ENCODE assay signal across 11 cellular contexts in the genomic region with DNA sequence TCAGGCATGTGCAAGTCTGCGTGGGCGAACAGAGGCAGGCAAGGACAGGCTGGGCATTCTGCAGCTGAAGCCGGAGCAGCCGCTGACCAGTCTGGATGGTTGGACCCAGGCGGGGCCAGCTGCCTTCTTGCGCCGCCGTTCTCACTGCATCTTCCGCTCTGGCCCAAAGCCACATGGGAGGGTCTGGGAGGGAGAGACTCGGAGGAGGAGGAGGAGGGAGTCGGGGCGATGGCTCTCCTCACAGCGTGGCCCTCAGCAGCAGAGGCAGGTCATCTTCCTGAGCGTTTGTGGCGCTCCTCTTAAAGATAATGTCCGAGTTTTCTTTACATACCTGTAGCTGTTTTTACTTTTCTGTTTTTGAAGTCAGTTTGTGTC. TPM values are rescaled to one million over a fixed set of nuclear protein-coding genes. Genes with fewer than 3 reads are reported as not detected.
DNase-seq lines count a peak whose midpoint lies in the region; ATAC-seq and TF ChIP-seq lines count a peak whose summit lies in the region.
"Had no signal": no experiment of that assay in that cellular context is flagged by ENCODE, and none has a peak within 500 bp of the region (broad histone marks: within the 10 kb centered on the region; RNA-seq: fewer than 3 reads in every experiment).

No MANE protein-coding gene starts in this region.

- peak overlapping the region; percentile 61 for H3K27ac ChIP-seq in RWPE1
- H3K27ac ChIP-seq: psoas muscle, vagina had no signal

- no peaks in the 10 kb centered on the region for H3K27me3 Mint-ChIP-seq in activated naive CD4-positive, alpha-beta T cell treated with anti-CD3 and anti-CD28 coated beads, Interleukin-2, amount 10 ng/mL, durations not matched to agents 7 days and 5 days
- peaks cover 20% of the 10 kb centered on the region for H3K27me3 Mint-ChIP-seq in glutamatergic neuron (ENCODE audit: unreplicated experiment)
- H3K27me3 Mint-ChIP-seq in stimulated activated memory B cell treated with anti-CD40 and anti-IgM and Interleukin-4, amounts not matched to agents 10 μg/mL and 1 μg/mL and 100 μg/mL, for 72 hours, result no peaks in the 10 kb centered on the region

- CTCF ChIA-PET in activated naive CD4-positive, alpha-beta T cell treated with anti-CD3 and anti-CD28 coated beads, Interleukin-2, amount 10 ng/mL, durations not matched to agents 7 days and 5 days (lab: Charles Lee), result interaction anchor here (0.6 to 15.6 kb wide), 16 partner anchors 11 to 328 kb away, joined by 3 to 197 read pairs (median 4); a partner anchor contains a TSS
- CTCF ChIA-PET in RWPE1 (lab: Yijun Ruan, JAX), result interaction anchor here (0.6 to 2.8 kb wide), 15 partner anchors 10 to 329 kb away, joined by 3 to 29 read pairs (median 3); no protein-coding TSS in a partner anchor

- peaks cover 65% of the 10 kb centered on the region for H3K4me1 Mint-ChIP-seq in activated naive CD4-positive, alpha-beta T cell treated with anti-CD3 and anti-CD28 coated beads, Interleukin-2, amount 10 ng/mL, durations not matched to agents 7 days and 5 days
- peaks cover 28% of the 10 kb centered on the region for H3K4me1 Mint-ChIP-seq in glutamatergic neuron (ENCODE audit: low read depth, unreplicated experiment)
- H3K4me1 Mint-ChIP-seq in stimulated activated memory B cell treated with anti-CD40 and anti-IgM and Interleukin-4, amounts not matched to agents 10 μg/mL and 1 μg/mL and 100 μg/mL, for 72 hours, result peaks cover 73% of the 10 kb centered on the region

- POLR2A ChIA-PET in RWPE1 (lab: Yijun Ruan, JAX; ENCODE audit: low non-redundant PET), result no interaction called here

- no peak for DNase-seq in activated naive CD4-positive, alpha-beta T cell treated with anti-CD3 and anti-CD28 coated beads, Interleukin-2, amount 10 ng/mL, durations not matched to agents 7 days and 5 days
- DNase-seq in activated naive CD4-positive, alpha-beta T cell (lab: John Stamatoyannopoulos, UW), result no peak
- DNase-seq in RWPE1 (ENCODE audit: low spot score) (no peak), glutamatergic neuron (no peak), MV-4-11 (lab: John Stamatoyannopoulos, UW) (no peak), NCI-H748 (lab: John Stamatoyannopoulos, UW; ENCODE audit: unreplicated experiment) (no peak), DMS79 treated with DMSO at 0.1 percent for 48 hours (lab: John Stamatoyannopoulos, UW) (no peak)
- DNase-seq: activated gamma-delta T cell had no signal

- no peak overlapping the region for H3K4me3 Mint-ChIP-seq in activated naive CD4-positive, alpha-beta T cell treated with anti-CD3 and anti-CD28 coated beads, Interleukin-2, amount 10 ng/mL, durations not matched to agents 7 days and 5 days
- H3K4me3 Mint-ChIP-seq in glutamatergic neuron (ENCODE audit: unreplicated experiment), result peak overlapping the region; percentile 61
- no peak overlapping the region for H3K4me3 Mint-ChIP-seq in stimulated activated memory B cell treated with anti-CD40 and anti-IgM and Interleukin-4, amounts not matched to agents 10 μg/mL and 1 μg/mL and 100 μg/mL, for 72 hours

- H3K9me3 Mint-ChIP-seq in activated naive CD4-positive, alpha-beta T cell treated with anti-CD3 and anti-CD28 coated beads, Interleukin-2, amount 10 ng/mL, durations not matched to agents 7 days and 5 days, result no peaks in the 10 kb centered on the region
- H3K9me3 Mint-ChIP-seq in glutamatergic neuron (ENCODE audit: unreplicated experiment), result peaks cover 12% of the 10 kb centered on the region
- H3K9me3 Mint-ChIP-seq in stimulated activated memory B cell treated with anti-CD40 and anti-IgM and Interleukin-4, amounts not matched to agents 10 μg/mL and 1 μg/mL and 100 μg/mL, for 72 hours, result no peaks in the 10 kb centered on the region

- ATAC-seq in stimulated activated memory B cell treated with anti-CD40 and anti-IgM and Interleukin-4, amounts not matched to agents 10 μg/mL and 1 μg/mL and 100 μg/mL, for 72 hours, result no peak

- H3K27ac Mint-ChIP-seq in activated naive CD4-positive, alpha-beta T cell treated with anti-CD3 and anti-CD28 coated beads, Interleukin-2, amount 10 ng/mL, durations not matched to agents 7 days and 5 days, result peak overlapping the region; percentile 37
- peak overlapping the region; percentile 94 for H3K27ac Mint-ChIP-seq in glutamatergic neuron (ENCODE audit: unreplicated experiment)
- peak overlapping the region; percentile 88 for H3K27ac Mint-ChIP-seq in stimulated activated memory B cell treated with anti-CD40 and anti-IgM and Interleukin-4, amounts not matched to agents 10 μg/mL and 1 μg/mL and 100 μg/mL, for 72 hours

- peaks cover 79% of the 10 kb centered on the region for H3K36me3 Mint-ChIP-seq in activated naive CD4-positive, alpha-beta T cell treated with anti-CD3 and anti-CD28 coated beads, Interleukin-2, amount 10 ng/mL, durations not matched to agents 7 days and 5 days
- H3K36me3 Mint-ChIP-seq in glutamatergic neuron (ENCODE audit: unreplicated experiment), result peaks cover 3% of the 10 kb centered on the region
- H3K36me3 Mint-ChIP-seq in stimulated activated memory B cell treated with anti-CD40 and anti-IgM and Interleukin-4, amounts not matched to agents 10 μg/mL and 1 μg/mL and 100 μg/mL, for 72 hours, result peaks cover 76% of the 10 kb centered on the region

- TF ChIP-seq CTCF in RWPE1 (conservative IDR thresholded peaks at IDR 0.05; ENCODE audit: low read depth) (no peak), glutamatergic neuron (IDR thresholded peaks at IDR 0.05; ENCODE audit: partially characterized antibody, unreplicated experiment) (no peak)

RNA-seq across cellular contexts. Expression of a gene that starts 5.9 kb away (rescaled TPM):
- total RNA-seq in glutamatergic neuron (ENCODE audit: unreplicated experiment), result 99.7 TPM

Comparison
In these comparisons a context has a peak if more than half of its experiments do, and no peak if none do; other contexts are left out.
1. H3K27ac Mint-ChIP-seq: peak in every context shown above with its lines; median percentile 94 in glutamatergic neuron; 88 in stimulated activated memory B cell treated with anti-CD40 and anti-IgM and Interleukin-4, amounts not matched to agents 10 μg/mL and 1 μg/mL and 100 μg/mL, for 72 hours; 37 in activated naive CD4-positive, alpha-beta T cell treated with anti-CD3 and anti-CD28 coated beads, Interleukin-2, amount 10 ng/mL, durations not matched to agents 7 days and 5 days.